ENCODE assay signal across 8 cellular contexts in the genomic region with DNA sequence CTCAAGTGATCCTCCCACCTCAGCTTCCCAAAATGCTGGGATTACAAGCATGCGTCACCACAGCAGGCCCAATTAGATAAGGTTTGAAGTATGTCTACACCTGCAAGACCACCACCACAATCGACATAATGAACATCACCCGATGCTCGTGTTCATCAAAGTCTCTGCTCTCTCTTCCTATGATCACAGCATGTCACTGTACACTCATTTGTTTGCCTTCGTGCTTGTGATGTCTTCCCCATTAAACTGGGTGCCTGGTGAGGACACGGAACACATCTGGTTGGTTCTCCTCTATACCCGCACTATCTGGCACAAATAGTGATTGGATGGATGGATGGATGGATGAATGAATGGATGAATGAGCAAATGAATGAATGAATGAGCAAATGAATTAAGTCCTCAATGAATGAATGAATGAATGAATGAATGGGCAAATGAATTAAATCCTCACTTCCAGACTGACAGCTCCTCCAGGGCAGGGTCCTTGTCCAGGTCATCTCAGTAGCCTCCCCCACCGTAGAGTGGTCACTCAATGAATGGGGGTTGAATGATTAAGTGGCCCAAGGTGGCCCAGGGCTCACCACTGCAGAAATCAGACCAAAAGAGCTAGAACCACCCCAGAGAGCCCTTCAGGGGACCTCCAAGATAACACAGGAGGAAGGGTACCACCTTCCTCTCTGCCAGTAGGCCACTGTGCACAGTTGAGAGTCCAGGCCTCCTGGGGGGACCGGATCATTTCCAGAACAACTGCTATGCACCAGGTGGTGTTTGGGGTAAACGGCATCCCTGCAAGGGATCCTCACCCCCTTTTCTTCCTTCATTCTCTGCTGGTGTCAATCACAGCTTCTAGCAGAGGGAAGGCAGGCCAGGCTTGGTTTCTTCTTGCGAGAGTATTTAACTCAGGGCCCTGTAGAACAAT. TPM values are rescaled to one million over a fixed set of nuclear protein-coding genes. Genes with fewer than 3 reads are reported as not detected.
DNase-seq lines count a peak whose midpoint lies in the region; ATAC-seq and TF ChIP-seq lines count a peak whose summit lies in the region.

No MANE protein-coding gene starts in this region.

- no peak overlapping the region for H3K14ac ChIP-seq in neuronal stem cell (ENCODE audit: low read length)

- peaks cover 23% of the 10 kb centered on the region for H3K4me1 ChIP-seq in A673 (ENCODE audit: insufficient read depth, low read length, poor library complexity, severe bottlenecking)
- H3K4me1 ChIP-seq in neuronal stem cell (ENCODE audit: control insufficient read depth in 2 of 2, insufficient read depth in 1 of 2, low read depth in 1 of 2, low read length in 2 of 2), result peaks cover 19 to 22% of the 10 kb centered on the region in 2 donors

- no peak overlapping the region for H4K91ac ChIP-seq in neuronal stem cell (ENCODE audit: low read depth, low read length, poor library complexity)

- H2BK12ac ChIP-seq in neuronal stem cell (ENCODE audit: low read length), result no peak overlapping the region

- no peak overlapping the region for H2BK5ac ChIP-seq in neuronal stem cell (ENCODE audit: low read length)

- no peak overlapping the region for H2BK120ac ChIP-seq in neuronal stem cell (ENCODE audit: low read depth, low read length)

- TF ChIP-seq POLR2A in GM19099 (IDR thresholded peaks at IDR 0.05; ENCODE audit: extremely low read depth, insufficient read length, low read depth), result peak; percentile 10

- H3K4me2 ChIP-seq in neuronal stem cell (ENCODE audit: insufficient read depth, low read length, poor library complexity, severe bottlenecking), result no peak overlapping the region

- DNase-seq in A673 (ENCODE audit: low spot score) (peak; percentile 60), ecto neural progenitor cell (ENCODE audit: low spot score) (peak; percentile 59), neuronal stem cell (ENCODE audit: low spot score) (no peak), iPS-NIHi7 (ENCODE audit: extremely low spot score) (no peak), Kasumi-1 (lab: John Stamatoyannopoulos, UW) (no peak)

- H3K4ac ChIP-seq in neuronal stem cell (ENCODE audit: low read length), result no peak overlapping the region

- H3K36me3 ChIP-seq in A673 (ENCODE audit: insufficient read depth, low read length, poor library complexity, severe bottlenecking), result peaks cover 60% of the 10 kb centered on the region
- H3K36me3 ChIP-seq in neuronal stem cell (replicated peaks in 1 of 2; ENCODE audit: control insufficient read depth in 2 of 2, insufficient read depth in 2 of 2, low read length in 2 of 2), result peaks cover 40 to 60% of the 10 kb centered on the region in 2 donors

- H3K4me3 ChIP-seq in A673 (ENCODE audit: low read depth, low read length, poor library complexity, severe bottlenecking), result no peak overlapping the region
- H3K4me3 ChIP-seq in neuronal stem cell (ENCODE audit: low read length in 2 of 2), result no peak overlapping the region

- CTCF ChIA-PET in A673 (lab: Charles Lee), result no interaction called here

- no peak overlapping the region for H3K27ac ChIP-seq in A673 (ENCODE audit: low read depth, low read length, poor library complexity, severe bottlenecking)
- H3K27ac ChIP-seq in neuronal stem cell (replicated peaks; ENCODE audit: low read length), result peak overlapping the region; percentile 84

- intact Hi-C loops in A673 (cut with micrococcal nuclease; ENCODE audit: unreplicated experiment), result no loop called here

- H3K9me3 ChIP-seq in A673 (ENCODE audit: low read depth, low read length, poor library complexity, severe bottlenecking) (no peaks in the 10 kb centered on the region), neuronal stem cell (replicated peaks in 1 of 2; ENCODE audit: control insufficient read depth in 2 of 2, insufficient read depth in 1 of 2, low read depth in 1 of 2, low read length in 2 of 2) (peaks cover 0 to 3% of the 10 kb centered on the region in 2 donors)

- no peak overlapping the region for H2AK5ac ChIP-seq in neuronal stem cell (ENCODE audit: low read depth, low read length)

- no peak overlapping the region for H3K18ac ChIP-seq in neuronal stem cell (ENCODE audit: low read length)

- H2BK15ac ChIP-seq in neuronal stem cell (ENCODE audit: low read length), result no peak overlapping the region

- no peak overlapping the region for H3K9ac ChIP-seq in neuronal stem cell (ENCODE audit: low read depth, low read length, poor library complexity)

- no peak overlapping the region for H4K8ac ChIP-seq in neuronal stem cell (ENCODE audit: low read depth, low read length)

- H3K27me3 ChIP-seq in A673 (replicated peaks; ENCODE audit: insufficient read depth, low read depth, low read length, poor library complexity) (no peaks in the 10 kb centered on the region), neuronal stem cell (ENCODE audit: control insufficient read depth in 3 of 3, insufficient read depth in 3 of 3, low read depth in 1 of 3, low read length in 3 of 3) (no peaks in the 10 kb centered on the region)

- POLR2A ChIA-PET in A673 (lab: Charles Lee; ENCODE audit: low non-redundant PET), result interaction anchor here (0.6 to 1.3 kb wide), 2 partner anchors 129 to 139 kb away, joined by 6 to 8 read pairs; no protein-coding TSS in a partner anchor

- no TSS peak for BruUV-seq in A673 (replicated peaks; lab: Mats Ljungman, UMichigan)

- H3K23ac ChIP-seq in neuronal stem cell (ENCODE audit: low read depth, low read length, poor library complexity), result peak overlapping the region; percentile 98

- TF ChIP-seq CTCF in A673 (conservative IDR thresholded peaks at IDR 0.05; ENCODE audit: low read depth, low read length), result no peak

- peaks cover 11% of the 10 kb centered on the region for H3K79me1 ChIP-seq in neuronal stem cell (ENCODE audit: low read depth, low read length)

- WGBS in neuronal stem cell (ENCODE audit: extremely low coverage in 2 of 2, insufficient read length in 2 of 2, insufficient replicate concordance in 1 of 2), 2 donors, result no CpG with 5 or more reads among the region's 11 CpGs

- no peak overlapping the region for H2AFZ ChIP-seq in neuronal stem cell (ENCODE audit: low read length)

- ATAC-seq in SK-N-SH treated with all-trans-retinoic acid at 6 μM for 48 hours (peak; percentile 0; the same call in 2 of the 3 replicates), GM18868 (IDR thresholded peaks at IDR 0.05; ENCODE audit: unreplicated experiment) (no peak)

TF ChIP-seq in SK-N-SH treated with all-trans-retinoic acid at 6 μM for 48 hours, 23 proteins besides CTCF, POLR2A, EP300 and RAD21:
- TF ChIP-seq CSDC2 (CRISPR knock-in tag; IDR thresholded peaks at IDR 0.05) (no peak), TCF4 (CRISPR knock-in tag; IDR thresholded peaks at IDR 0.05; ENCODE audit: borderline replicate concordance) (no peak), TOX (CRISPR knock-in tag; IDR thresholded peaks at IDR 0.05; ENCODE audit: borderline replicate concordance) (peak; percentile 63), ISL1 (CRISPR knock-in tag; IDR thresholded peaks at IDR 0.05) (no peak), PATZ1 (CRISPR knock-in tag; IDR thresholded peaks at IDR 0.05; ENCODE audit: borderline replicate concordance) (no peak; the same call in 1 of the 2 replicates), PPARA (CRISPR knock-in tag; IDR thresholded peaks at IDR 0.05; ENCODE audit: borderline replicate concordance) (no peak), RARB (CRISPR knock-in tag; IDR thresholded peaks at IDR 0.05) (peak; percentile 94), ZNF70 (CRISPR knock-in tag; IDR thresholded peaks at IDR 0.05) (no peak), ZFP3 (CRISPR knock-in tag; IDR thresholded peaks at IDR 0.05) (no peak), ZFP30 (CRISPR knock-in tag; IDR thresholded peaks at IDR 0.05) (no peak), OSR1 (CRISPR knock-in tag; IDR thresholded peaks at IDR 0.05) (no peak)
- TF ChIP-seq, protein P1, sequence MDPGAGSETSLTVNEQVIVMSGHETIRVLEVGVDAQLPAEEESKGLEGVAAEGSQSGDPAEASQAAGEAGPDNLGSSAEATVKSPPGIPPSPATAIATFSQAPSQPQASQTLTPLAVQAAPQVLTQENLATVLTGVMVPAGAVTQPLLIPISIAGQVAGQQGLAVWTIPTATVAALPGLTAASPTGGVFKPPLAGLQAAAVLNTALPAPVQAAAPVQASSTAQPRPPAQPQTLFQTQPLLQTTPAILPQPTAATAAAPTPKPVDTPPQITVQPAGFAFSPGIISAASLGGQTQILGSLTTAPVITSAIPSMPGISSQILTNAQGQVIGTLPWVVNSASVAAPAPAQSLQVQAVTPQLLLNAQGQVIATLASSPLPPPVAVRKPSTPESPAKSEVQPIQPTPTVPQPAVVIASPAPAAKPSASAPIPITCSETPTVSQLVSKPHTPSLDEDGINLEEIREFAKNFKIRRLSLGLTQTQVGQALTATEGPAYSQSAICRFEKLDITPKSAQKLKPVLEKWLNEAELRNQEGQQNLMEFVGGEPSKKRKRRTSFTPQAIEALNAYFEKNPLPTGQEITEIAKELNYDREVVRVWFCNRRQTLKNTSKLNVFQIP (CRISPR knock-in tag; IDR thresholded peaks at IDR 0.05; ENCODE audit: borderline replicate concordance, low read depth), result no peak

RNA-seq across cellular contexts. Expression of gene ACTB, which starts 4.9 kb away (rescaled TPM):
- total RNA-seq in A673 (2021), result 3,928 and 4,273 TPM in 2 replicates
- polyA plus RNA-seq in neuronal stem cell (2013, experiment 1 of 2), result 6,691 TPM
- 6,867 TPM for polyA plus RNA-seq in neuronal stem cell (2013, experiment 2 of 2)

RNA-seq across cellular contexts. Expression of gene FBXL18, which starts 11.9 kb away (rescaled TPM):
- 18.4 and 18.9 TPM in 2 replicates for total RNA-seq in A673 (2021)
- polyA plus RNA-seq in neuronal stem cell (2013, experiment 1 of 2), result 5.1 TPM
- polyA plus RNA-seq in neuronal stem cell (2013, experiment 2 of 2), result 5.4 TPM

Comparison
In these comparisons a context has a peak if more than half of its experiments do, and no peak if none do; other contexts are left out.
1. DNase-seq: peak in A673 (single experiment) and ecto neural progenitor cell (single experiment); none in neuronal stem cell (single experiment), iPS-NIHi7 (single experiment) and Kasumi-1 (0 of 2).